10 cellular contexts compared by ENCODE assay signal in the genomic region with DNA sequence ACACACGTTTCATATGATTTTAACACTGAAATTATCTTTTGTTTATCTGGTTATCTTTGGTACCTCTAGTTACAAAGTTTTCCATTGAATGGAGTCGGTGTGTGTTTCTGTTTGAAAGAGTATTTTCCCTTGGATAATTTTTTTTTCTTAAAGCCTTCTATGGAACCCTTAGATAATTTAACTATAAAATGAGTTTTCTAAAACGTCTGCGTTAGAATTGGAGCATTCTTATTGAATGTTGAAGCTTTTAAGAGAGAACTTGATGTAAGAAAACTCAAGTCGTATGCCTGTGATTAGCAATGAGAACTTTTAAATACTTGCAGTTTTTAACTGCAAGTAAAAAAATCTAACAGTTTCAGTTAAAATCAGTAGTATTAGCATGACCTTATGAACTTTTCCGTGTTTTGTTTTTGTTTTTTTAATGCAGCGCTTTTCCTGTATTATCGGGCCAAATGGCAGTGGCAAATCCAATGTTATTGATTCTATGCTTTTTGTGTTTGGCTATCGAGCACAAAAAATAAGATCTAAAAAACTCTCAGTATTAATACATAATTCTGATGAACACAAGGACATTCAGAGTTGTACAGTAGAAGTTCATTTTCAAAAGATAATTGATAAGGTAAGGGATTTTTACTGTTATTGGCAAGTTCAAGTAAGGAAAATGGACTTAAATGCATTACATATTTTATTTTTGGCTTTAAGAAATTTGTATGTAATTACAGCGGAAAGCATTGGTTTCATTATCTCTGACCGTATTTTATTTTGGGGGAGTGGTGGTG. TPM values are rescaled to one million over a fixed set of nuclear protein-coding genes. Genes with fewer than 3 reads are reported as not detected.
DNase-seq lines count a peak whose midpoint lies in the region; ATAC-seq and TF ChIP-seq lines count a peak whose summit lies in the region.
"Had no signal": no experiment of that assay in that cellular context is flagged by ENCODE, and none has a peak within 500 bp of the region (broad histone marks: within the 10 kb centered on the region; RNA-seq: fewer than 3 reads in every experiment).

No MANE protein-coding gene starts in this region.

- intact Hi-C loops in CD4-positive, alpha-beta T cell (cut with DNase I, micrococcal nuclease), result loop anchor here (5.0 to 10.0 kb wide), 2 partner anchors 162 to 355 kb away; a partner anchor contains a TSS

- H3K4me3 Mint-ChIP-seq in CD4-positive, alpha-beta T cell, result peak overlapping the region; percentile 90
- peak overlapping the region; percentile 95 for H3K4me3 Mint-ChIP-seq in central memory CD8-positive, alpha-beta T cell
- H3K4me3 Mint-ChIP-seq in naive B cell, result peak overlapping the region in 7 of 8 donors; percentile 10 to 98 (median 34)

- H3K9me3 ChIP-seq in CD4-positive, alpha-beta T cell (ENCODE audit: control insufficient read depth, low read length), result no peaks in the 10 kb centered on the region

- peaks cover 50% of the 10 kb centered on the region for H3K36me3 ChIP-seq in KMS-11 (ENCODE audit: insufficient read depth)

- CTCF ChIA-PET in CD4-positive, alpha-beta T cell (lab: Charles Lee), result interaction anchor here (0.8 to 2.4 kb wide), 2 partner anchors 11 to 32 kb away, joined by 3 to 15 read pairs; no protein-coding TSS in a partner anchor

- H3K36me3 Mint-ChIP-seq in CD4-positive, alpha-beta T cell (ENCODE audit: low read depth), result peaks cover 53% of the 10 kb centered on the region
- H3K36me3 Mint-ChIP-seq in central memory CD8-positive, alpha-beta T cell (ENCODE audit: insufficient read depth), result peaks cover 32% of the 10 kb centered on the region
- H3K36me3 Mint-ChIP-seq in naive B cell, result peaks cover 10% of the 10 kb centered on the region in 2 donors

- peaks cover 56% of the 10 kb centered on the region for H3K4me1 Mint-ChIP-seq in CD4-positive, alpha-beta T cell (ENCODE audit: low read depth)
- peaks cover 38% of the 10 kb centered on the region for H3K4me1 Mint-ChIP-seq in central memory CD8-positive, alpha-beta T cell
- H3K4me1 Mint-ChIP-seq in naive B cell, result peaks cover 36 to 41% (median 38%) of the 10 kb centered on the region in 3 donors

- peak overlapping the region; percentile 95 for H3K4me2 ChIP-seq in KMS-11

- H2AFZ ChIP-seq in KMS-11 (ENCODE audit: low read depth), result no peak overlapping the region

- H3K4me1 ChIP-seq in KMS-11 (ENCODE audit: low read depth, poor library complexity, severe bottlenecking), result peaks cover 44% of the 10 kb centered on the region

- peak overlapping the region; percentile 97 for H3K27ac Mint-ChIP-seq in CD4-positive, alpha-beta T cell
- H3K27ac Mint-ChIP-seq in central memory CD8-positive, alpha-beta T cell (ENCODE audit: low read depth), result peak overlapping the region; percentile 98
- peak overlapping the region in 2 of 6 donors; percentile 22 to 50 for H3K27ac Mint-ChIP-seq in naive B cell

- peaks cover 4% of the 10 kb centered on the region for H3K27me3 ChIP-seq in CD4-positive, alpha-beta T cell (ENCODE audit: control insufficient read depth, insufficient read depth, low read length)
- H3K27me3 ChIP-seq in KMS-11 (ENCODE audit: insufficient read depth, low read depth), result no peaks in the 10 kb centered on the region

- DNase-seq in CD4-positive, alpha-beta T cell, result no peak
- DNase-seq in central memory CD8-positive, alpha-beta T cell (ENCODE audit: low spot score in 2 of 2), result no peak
- DNase-seq in naive B cell, result no peak
- no peak for DNase-seq in NCI-H524 treated with DMSO at 0.1 percent for 48 hours (lab: John Stamatoyannopoulos, UW)
- DNase-seq in GOT3 (lab: John Stamatoyannopoulos, UW), result no peak
- DNase-seq: amygdala, NCI-H2171 had no signal

- peak overlapping the region; percentile 99 for H3K9ac ChIP-seq in KMS-11

- H3K27ac ChIP-seq in CD4-positive, alpha-beta T cell (ENCODE audit: low read depth, low read length), result no peak overlapping the region
- peak overlapping the region; percentile 99 for H3K27ac ChIP-seq in KMS-11

- peaks cover 49% of the 10 kb centered on the region for H4K20me1 ChIP-seq in KMS-11 (ENCODE audit: insufficient read depth)

- no peak for TF ChIP-seq CTCF in CD4-positive, alpha-beta T cell (IDR thresholded peaks at IDR 0.05)
- no peak for TF ChIP-seq CTCF in KMS-11 (conservative IDR thresholded peaks at IDR 0.05; ENCODE audit: low read depth, low read length)

- H3K79me2 ChIP-seq in KMS-11 (ENCODE audit: insufficient read depth, low read depth), result peaks cover 97% of the 10 kb centered on the region

- peaks cover 29% of the 10 kb centered on the region for H3K27me3 Mint-ChIP-seq in CD4-positive, alpha-beta T cell
- peaks cover 10% of the 10 kb centered on the region for H3K27me3 Mint-ChIP-seq in central memory CD8-positive, alpha-beta T cell
- peaks cover 0 to 5% (median 0%) of the 10 kb centered on the region in 3 donors for H3K27me3 Mint-ChIP-seq in naive B cell

- no peaks in the 10 kb centered on the region for H3K9me3 Mint-ChIP-seq in CD4-positive, alpha-beta T cell
- no peaks in the 10 kb centered on the region for H3K9me3 Mint-ChIP-seq in central memory CD8-positive, alpha-beta T cell
- H3K9me3 Mint-ChIP-seq in naive B cell, result peaks cover 0 to 3% (median 0%) of the 10 kb centered on the region in 7 donors

- no peak for ATAC-seq in CD4-positive, alpha-beta T cell (ENCODE audit: poor library complexity)
- ATAC-seq in central memory CD8-positive, alpha-beta T cell (replicated peaks; ENCODE audit: extremely low read depth, poor library complexity, severe bottlenecking), result no peak
- no peak for ATAC-seq in naive B cell (ENCODE audit: low read depth in 2 of 2)
- ATAC-seq in HG03457 (IDR thresholded peaks at IDR 0.05; ENCODE audit: unreplicated experiment), result no peak
- no peak for ATAC-seq in GM18907 (IDR thresholded peaks at IDR 0.05; ENCODE audit: unreplicated experiment)

- H3K4me3 ChIP-seq in KMS-11 (IDR thresholded peaks at IDR 0.05; ENCODE audit: insufficient read depth, low read depth, low read length), result no peak overlapping the region

- POLR2A ChIA-PET in CD4-positive, alpha-beta T cell (lab: Charles Lee), result interaction anchor here (1.0 to 1.5 kb wide), 2 partner anchors 47 kb away, joined by 4 to 9 read pairs; a partner anchor contains a TSS

RNA-seq across cellular contexts. Expression of a gene that starts 3.0 kb away (rescaled TPM):
- total RNA-seq in CD4-positive, alpha-beta T cell, result 10 to 100 TPM; 52.3 to 58.8 TPM
- 10 to 100 TPM; 36.3 to 51.1 (median 46.1) TPM for polyA plus RNA-seq in naive B cell (ENCODE audit: low read depth in 6 of 6)

RNA-seq across cellular contexts. Expression of a gene that starts 3.4 kb away (rescaled TPM):
- total RNA-seq in CD4-positive, alpha-beta T cell, result 10 to 100 TPM; 16.1 to 18.2 TPM
- 1 to 10 TPM; 4.0 to 8.4 (median 5.6) TPM for polyA plus RNA-seq in naive B cell (ENCODE audit: low read depth in 6 of 6)

RNA-seq across cellular contexts. Expression of a gene that starts 47.1 kb away (rescaled TPM):
- 10 to 100 TPM; 16.2 to 16.4 TPM for total RNA-seq in CD4-positive, alpha-beta T cell
- polyA plus RNA-seq in naive B cell (ENCODE audit: low read depth in 6 of 6), result 10 to 100 TPM in 5 of 6 donors, 1 to 10 TPM in 1; 2.9 to 37.2 (median 27.4) TPM

Comparison
In these comparisons a context has a peak if more than half of its experiments do, and no peak if none do; other contexts are left out.
1. H3K4me3 Mint-ChIP-seq: peak in every context shown above with its lines; median percentile 95 in central memory CD8-positive, alpha-beta T cell; 90 in CD4-positive, alpha-beta T cell; 34 in naive B cell.